In genomic region chr7:45028920-45029344, GRCh38 we compare ENCODE assay signal across 13 cellular contexts. TPM values are rescaled to one million over a fixed set of nuclear protein-coding genes. Genes with fewer than 3 reads are reported as not detected.
DNase-seq lines count a peak whose midpoint lies in the region; ATAC-seq and TF ChIP-seq lines count a peak whose summit lies in the region.
"Had no signal": no experiment of that assay in that cellular context is flagged by ENCODE, and none has a peak within 500 bp of the region (broad histone marks: within the 10 kb centered on the region; RNA-seq: fewer than 3 reads in every experiment).

No MANE protein-coding gene starts in this region.

- CTCF ChIA-PET in CD8-positive, alpha-beta memory T cell (lab: Charles Lee) = interaction anchor here (1.2 to 5.2 kb wide), 6 partner anchors 14 to 172 kb away, joined by 3 to 51 read pairs (median 4); partner anchors contain the start of gene CCM2

- H3K27me3 ChIP-seq in CD8-positive, alpha-beta memory T cell (ENCODE audit: insufficient read depth, low read length, poor library complexity, severe bottlenecking) = no peaks in the 10 kb centered on the region
- H3K27me3 ChIP-seq in HL-60 (ENCODE audit: insufficient read depth, poor library complexity, severe bottlenecking) (no peaks in the 10 kb centered on the region), neuronal stem cell (ENCODE audit: control insufficient read depth in 3 of 3, insufficient read depth in 3 of 3, low read depth in 1 of 3, low read length in 3 of 3) (no peaks in the 10 kb centered on the region)
- H3K27me3 ChIP-seq: left lung had no signal

- H3K9me3 ChIP-seq in CD8-positive, alpha-beta memory T cell (ENCODE audit: low read length) = no peaks in the 10 kb centered on the region
- peaks cover 0 to 4% of the 10 kb centered on the region in 2 donors for H3K9me3 ChIP-seq in neuronal stem cell (replicated peaks in 1 of 2; ENCODE audit: control insufficient read depth in 2 of 2, insufficient read depth in 1 of 2, low read depth in 1 of 2, low read length in 2 of 2)
- H3K9me3 ChIP-seq: left lung had no signal

- no peak overlapping the region for H3K23ac ChIP-seq in neuronal stem cell (ENCODE audit: low read depth, low read length, poor library complexity)

- no peak overlapping the region for H2BK120ac ChIP-seq in neuronal stem cell (ENCODE audit: low read depth, low read length)

- no peak overlapping the region for H3K4ac ChIP-seq in neuronal stem cell (ENCODE audit: low read length)

- ATAC-seq in HG03571 (IDR thresholded peaks at IDR 0.05; ENCODE audit: unreplicated experiment) (no peak), HG03196 (IDR thresholded peaks at IDR 0.05; ENCODE audit: unreplicated experiment) (no peak)
- ATAC-seq: left lung had no signal

- no peak for DNase-seq in CD8-positive, alpha-beta memory T cell
- no peak for DNase-seq in HL-60 (ENCODE audit: low read depth in 1 of 2, low spot score in 1 of 2)
- DNase-seq in neural crest cell (ENCODE audit: low read depth, low spot score) = no peak
- DNase-seq in neuronal stem cell (ENCODE audit: low spot score) = no peak
- no peak for DNase-seq in middle frontal gyrus (ENCODE audit: extremely low spot score, low spot score)
- DNase-seq: left lung; NCI-H1930; stimulated activated CD4-positive, alpha-beta T cell treated with anti-CD3 and anti-CD28 coated beads, Interleukin-2, amount 100 ng/mL, for 24 hours; stimulated activated naive CD4-positive, alpha-beta T cell treated with Interleukin-2 at 50 U/mL for 16 hours had no signal

- no peak overlapping the region for H2BK15ac ChIP-seq in neuronal stem cell (ENCODE audit: low read length)

- no peak overlapping the region for H3K4me2 ChIP-seq in neuronal stem cell (ENCODE audit: insufficient read depth, low read length, poor library complexity, severe bottlenecking)

- peaks cover 72 to 82% (median 77%) of the 10 kb centered on the region in 3 donors for H3K4me1 Mint-ChIP-seq in CD8-positive, alpha-beta memory T cell
- peaks cover 87% of the 10 kb centered on the region for H3K4me1 Mint-ChIP-seq in activated naive CD8-positive, alpha-beta T cell (ENCODE audit: low read depth)
- H3K4me1 Mint-ChIP-seq in neural crest cell = no peaks in the 10 kb centered on the region

- H3K27ac ChIP-seq in CD8-positive, alpha-beta memory T cell (ENCODE audit: low read depth, low read length) = no peak overlapping the region
- H3K27ac ChIP-seq in HL-60 (replicated peaks) (peak overlapping the region; percentile 96), neuronal stem cell (replicated peaks; ENCODE audit: low read length) (no peak overlapping the region)
- H3K27ac ChIP-seq: parathyroid adenoma had no signal

- no peak overlapping the region for H4K91ac ChIP-seq in neuronal stem cell (ENCODE audit: low read depth, low read length, poor library complexity)

- peaks cover 10 to 58% (median 16%) of the 10 kb centered on the region in 3 donors for H3K36me3 Mint-ChIP-seq in CD8-positive, alpha-beta memory T cell
- H3K36me3 Mint-ChIP-seq in activated naive CD8-positive, alpha-beta T cell = peaks cover 5% of the 10 kb centered on the region
- H3K36me3 Mint-ChIP-seq in neural crest cell (ENCODE audit: low read depth) = peaks cover 13% of the 10 kb centered on the region

- H3K36me3 ChIP-seq in CD8-positive, alpha-beta memory T cell (ENCODE audit: insufficient read depth, low read length) = peaks cover 3% of the 10 kb centered on the region
- H3K36me3 ChIP-seq in neuronal stem cell (replicated peaks in 1 of 2; ENCODE audit: control insufficient read depth in 2 of 2, insufficient read depth in 2 of 2, low read length in 2 of 2) = peaks cover 6 to 24% of the 10 kb centered on the region in 2 donors

- peak overlapping the region; percentile 62 to 99 (median 93) for H3K27ac Mint-ChIP-seq in CD8-positive, alpha-beta memory T cell
- peak overlapping the region; percentile 91 for H3K27ac Mint-ChIP-seq in activated naive CD8-positive, alpha-beta T cell
- H3K27ac Mint-ChIP-seq in neural crest cell (ENCODE audit: unreplicated experiment) = peak overlapping the region; percentile 62

- H2BK5ac ChIP-seq in neuronal stem cell (ENCODE audit: low read length) = no peak overlapping the region

- no peak overlapping the region for H2BK12ac ChIP-seq in neuronal stem cell (ENCODE audit: low read length)

- peak overlapping the region; percentile 83 to 98 (median 91) for H3K4me3 Mint-ChIP-seq in CD8-positive, alpha-beta memory T cell
- peak overlapping the region; percentile 88 for H3K4me3 Mint-ChIP-seq in activated naive CD8-positive, alpha-beta T cell
- no peak overlapping the region for H3K4me3 Mint-ChIP-seq in neural crest cell

- no peak for TF ChIP-seq CTCF in HL-60 (IDR thresholded peaks at IDR 0.05; ENCODE audit: insufficient read depth, low read length)
- TF ChIP-seq CTCF in neural crest cell (conservative IDR thresholded peaks at IDR 0.05) = no peak

- H3K27me3 Mint-ChIP-seq in CD8-positive, alpha-beta memory T cell = no peaks in the 10 kb centered on the region
- no peaks in the 10 kb centered on the region for H3K27me3 Mint-ChIP-seq in activated naive CD8-positive, alpha-beta T cell
- H3K27me3 Mint-ChIP-seq in neural crest cell (ENCODE audit: low read depth) = no peaks in the 10 kb centered on the region

- H4K8ac ChIP-seq in neuronal stem cell (ENCODE audit: low read depth, low read length) = no peak overlapping the region

- no peak overlapping the region for H3K14ac ChIP-seq in neuronal stem cell (ENCODE audit: low read length)

- POLR2A ChIA-PET in CD8-positive, alpha-beta memory T cell (lab: Charles Lee) = interaction anchor here (0.6 to 5.0 kb wide), 2 partner anchors 29 to 32 kb away, joined by 3 to 81 read pairs; partner anchors contain the start of gene CCM2

- no peaks in the 10 kb centered on the region for H3K9me3 Mint-ChIP-seq in CD8-positive, alpha-beta memory T cell
- no peaks in the 10 kb centered on the region for H3K9me3 Mint-ChIP-seq in activated naive CD8-positive, alpha-beta T cell (ENCODE audit: low read depth)
- no peaks in the 10 kb centered on the region for H3K9me3 Mint-ChIP-seq in neural crest cell

- peak overlapping the region; percentile 100 for H3K4me3 ChIP-seq in CD8-positive, alpha-beta memory T cell (ENCODE audit: low read length)
- H3K4me3 ChIP-seq in HL-60 (replicated peaks; ENCODE audit: insufficient read depth, low read length) (peak overlapping the region; percentile 64), neuronal stem cell (ENCODE audit: low read length in 2 of 2) (no peak overlapping the region)

- no peak overlapping the region for H3K18ac ChIP-seq in neuronal stem cell (ENCODE audit: low read length)

- WGBS in neuronal stem cell (ENCODE audit: extremely low coverage in 2 of 2, insufficient read length in 2 of 2, insufficient replicate concordance in 1 of 2), 2 donors = no CpG with 5 or more reads among the region's 7 CpGs

- H2AK5ac ChIP-seq in neuronal stem cell (ENCODE audit: low read depth, low read length) = no peak overlapping the region

- peaks cover 67% of the 10 kb centered on the region for H3K4me1 ChIP-seq in CD8-positive, alpha-beta memory T cell (ENCODE audit: insufficient read depth, low read length)
- H3K4me1 ChIP-seq in neuronal stem cell (ENCODE audit: control insufficient read depth in 2 of 2, insufficient read depth in 1 of 2, low read depth in 1 of 2, low read length in 2 of 2) = peaks cover 0 to 2% of the 10 kb centered on the region in 2 donors
- H3K4me1 ChIP-seq: parathyroid adenoma had no signal

- H3K9ac ChIP-seq in neuronal stem cell (ENCODE audit: low read depth, low read length, poor library complexity) = no peak overlapping the region
- H3K9ac ChIP-seq: parathyroid adenoma had no signal

- peaks cover 5% of the 10 kb centered on the region for H3K79me1 ChIP-seq in neuronal stem cell (ENCODE audit: low read depth, low read length)

- no peak overlapping the region for H2AFZ ChIP-seq in neuronal stem cell (ENCODE audit: low read length)
- H2AFZ ChIP-seq: parathyroid adenoma had no signal

RNA-seq across cellular contexts. Expression of gene CCM2, which starts 28.9 kb away (rescaled TPM):
- 10 to 100 TPM; 70.6 to 74.8 TPM for total RNA-seq in CD8-positive, alpha-beta memory T cell
- 81.1 TPM for polyA plus RNA-seq in CD8-positive, alpha-beta memory T cell
- 35.7 and 39.0 TPM in 2 replicates for total RNA-seq in neural crest cell
- 29.8 TPM for polyA plus RNA-seq in neuronal stem cell (2013, experiment 1 of 2)
- polyA plus RNA-seq in neuronal stem cell (2013, experiment 2 of 2) = 30.1 TPM

RNA-seq across cellular contexts. Expression of gene MYO1G, which starts 50.1 kb away (rescaled TPM):
- total RNA-seq in CD8-positive, alpha-beta memory T cell = 100 to 1,000 TPM; 363 to 374 TPM
- polyA plus RNA-seq in CD8-positive, alpha-beta memory T cell = 182 TPM
- 0.49 and 0.64 TPM in 2 replicates for total RNA-seq in neural crest cell
- polyA plus RNA-seq in neuronal stem cell (2013, experiment 1 of 2) = 0.03 TPM
- polyA plus RNA-seq in neuronal stem cell (2013, experiment 2 of 2) = 0.06 TPM

RNA-seq across cellular contexts. Expression of gene NACAD, which starts 59.8 kb away (rescaled TPM):
- total RNA-seq in CD8-positive, alpha-beta memory T cell = 1 to 10 TPM in 1 of 2 experiments, under 1 TPM in 1; 0.82 to 1.3 TPM
- polyA plus RNA-seq in CD8-positive, alpha-beta memory T cell = 0.31 TPM
- 7.2 and 9.7 TPM in 2 replicates for total RNA-seq in neural crest cell
- 3.5 TPM for polyA plus RNA-seq in neuronal stem cell (2013, experiment 1 of 2)
- 3.6 TPM for polyA plus RNA-seq in neuronal stem cell (2013, experiment 2 of 2)

Comparison
In these comparisons a context has a peak if more than half of its experiments do, and no peak if none do; other contexts are left out.
1. H3K4me3 ChIP-seq: peak in CD8-positive, alpha-beta memory T cell (single experiment) and HL-60 (single experiment); none in neuronal stem cell (0 of 2).
2. RNA of gene MYO1G, which starts 50.1 kb away (total RNA-seq): 363 to 374 TPM in CD8-positive, alpha-beta memory T cell; 0.49 to 0.64 TPM in neural crest cell; every median in the first group is over 100 times any median in the second.
3. Peak in every context shown above with its lines, with median percentiles within 50 percentile points of each other: H3K27ac Mint-ChIP-seq.